Comparison of ENCODE assay signal across 7 cellular contexts in the genomic region with DNA sequence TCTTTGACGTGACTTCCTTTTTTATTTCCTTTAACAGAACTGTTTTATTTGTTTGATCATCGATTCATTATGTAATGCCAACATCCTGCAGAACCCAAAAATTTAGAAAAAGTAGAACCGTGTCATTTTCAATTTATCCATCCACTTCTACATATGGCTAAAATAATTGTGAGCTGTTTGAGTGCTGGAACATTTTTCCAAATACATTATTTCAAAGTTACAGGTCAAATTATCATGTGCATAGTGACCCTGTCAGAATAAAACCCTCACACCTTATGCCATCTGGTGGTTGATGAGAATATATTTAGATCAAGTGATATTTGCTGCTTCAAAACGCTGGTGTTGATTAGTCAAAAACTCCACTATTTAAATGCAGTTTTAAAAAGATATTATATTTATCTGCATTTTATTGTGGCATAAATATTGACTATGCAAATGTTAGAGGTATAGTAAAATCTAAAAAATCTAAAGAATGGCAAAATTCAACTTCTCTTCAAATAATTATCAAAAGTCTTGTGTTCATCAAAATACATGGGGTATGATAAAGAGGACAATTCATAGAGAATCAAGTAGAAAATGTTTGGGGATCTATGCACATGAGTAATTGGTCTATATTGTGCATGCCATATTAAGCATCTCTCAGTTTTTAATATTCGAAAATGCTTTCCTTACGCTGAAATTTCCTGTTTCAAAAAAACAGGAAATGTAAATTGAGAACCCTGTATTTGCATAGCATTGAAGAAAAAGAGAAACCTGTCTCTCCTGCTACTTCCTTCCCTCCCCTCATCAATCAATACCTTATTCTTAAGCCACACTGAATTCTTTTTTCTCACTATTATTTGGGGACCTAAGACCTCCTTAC. TPM values are rescaled to one million over a fixed set of nuclear protein-coding genes. Genes with fewer than 3 reads are reported as not detected.
A peak's percentile ranks its signal among the peaks of the same experiment; 100 is the strongest.
DNase-seq lines count a peak whose midpoint lies in the region; ATAC-seq and TF ChIP-seq lines count a peak whose summit lies in the region.

No MANE protein-coding gene starts in this region.

- intact Hi-C loops in lower leg skin (cut with DNase I; ENCODE audit: low total_unique reads) = loop anchor here (5.0 kb wide), 1 partner anchor 571 kb away; no protein-coding TSS in a partner anchor

- DNase-seq in DMS53 treated with DMSO at 0.1 percent for 48 hours (lab: John Stamatoyannopoulos, UW; ENCODE audit: unreplicated experiment) (peak; percentile 89), HT1080 (ENCODE audit: low read depth) (peak; percentile 30), RPMI8226 (peak; percentile 60), endothelial cell (ENCODE audit: low spot score) (no peak), neural crest cell (ENCODE audit: low read depth, low spot score) (no peak), lower leg skin (ENCODE audit: low spot score in 2 of 2) (no peak)

- peak; percentile 72 for TF ChIP-seq CTCF in endothelial cell (IDR thresholded peaks at IDR 0.05; ENCODE audit: unreplicated experiment)
- TF ChIP-seq CTCF in neural crest cell (conservative IDR thresholded peaks at IDR 0.05) = peak; percentile 77
- no peak for TF ChIP-seq CTCF in lower leg skin (IDR thresholded peaks at IDR 0.05)

- H3K36me3 Mint-ChIP-seq in endothelial cell (ENCODE audit: low read depth, unreplicated experiment) (no peaks in the 10 kb centered on the region), neural crest cell (ENCODE audit: low read depth) (no peaks in the 10 kb centered on the region)

- H3K4me1 Mint-ChIP-seq in endothelial cell (ENCODE audit: unreplicated experiment) (peaks cover 24% of the 10 kb centered on the region), neural crest cell (peaks cover 30% of the 10 kb centered on the region)

- H3K9me3 Mint-ChIP-seq in endothelial cell (ENCODE audit: unreplicated experiment) (no peaks in the 10 kb centered on the region), neural crest cell (no peaks in the 10 kb centered on the region)

- 28 to 30% methylated on average over 6 of the region's 6 CpGs for WGBS in lower leg skin, 2 donors

- no peaks in the 10 kb centered on the region for H3K27me3 Mint-ChIP-seq in endothelial cell (ENCODE audit: unreplicated experiment)
- no peaks in the 10 kb centered on the region for H3K27me3 Mint-ChIP-seq in neural crest cell (ENCODE audit: low read depth)

- H3K27ac Mint-ChIP-seq in endothelial cell (ENCODE audit: unreplicated experiment) = peak overlapping the region; percentile 58
- H3K27ac Mint-ChIP-seq in neural crest cell (ENCODE audit: unreplicated experiment) = peak overlapping the region; percentile 80

- no peak overlapping the region for H3K4me3 Mint-ChIP-seq in endothelial cell (ENCODE audit: unreplicated experiment)
- H3K4me3 Mint-ChIP-seq in neural crest cell = no peak overlapping the region

- ATAC-seq in HG03439 (IDR thresholded peaks at IDR 0.05; ENCODE audit: unreplicated experiment) = no peak

- no peak overlapping the region for H3K4me3 ChIP-seq in lower leg skin (ENCODE audit: low read depth, poor library complexity, severe bottlenecking)

- TF ChIP-seq POLR2A in lower leg skin (IDR thresholded peaks at IDR 0.05) = no peak

RNA-seq across cellular contexts. Expression of gene UBE2U, which starts 39.7 kb away (rescaled TPM):
- total RNA-seq in HT1080 (2014; rRNA removed; shearing (Covaris generic)) = not detected in 2 replicates
- not detected in 2 replicates for polyA plus RNA-seq in HT1080 (2015; cell fraction: cytosol; rRNA removed)
- polyA plus RNA-seq in HT1080 (2015; cell fraction: nucleus; rRNA removed) = not detected in 2 replicates
- not detected for total RNA-seq in endothelial cell (ENCODE audit: unreplicated experiment)
- total RNA-seq in neural crest cell = not detected in 2 replicates
- not detected for total RNA-seq in lower leg skin

Comparison
In these comparisons a context has a peak if more than half of its experiments do, and no peak if none do; other contexts are left out.
1. DNase-seq: peak in DMS53 treated with DMSO at 0.1 percent for 48 hours (single experiment), HT1080 (single experiment) and RPMI8226 (single experiment); none in endothelial cell (single experiment), neural crest cell (single experiment) and lower leg skin (0 of 2).
2. CTCF ChIP-seq: peak in endothelial cell (single experiment) and neural crest cell (single experiment); none in lower leg skin (0 of 3).